Comparison of ENCODE assay signal across 16 cellular contexts in genomic region chr3:66638717-66639116, GRCh38.
A peak's percentile ranks its signal among the peaks of the same experiment; 100 is the strongest.
DNase-seq lines count a peak whose midpoint lies in the region; ATAC-seq and TF ChIP-seq lines count a peak whose summit lies in the region.
"Had no signal": no experiment of that assay in that cellular context is flagged by ENCODE, and none has a peak within 500 bp of the region (broad histone marks: within the 10 kb centered on the region; RNA-seq: fewer than 3 reads in every experiment).

No MANE protein-coding gene starts in this region.

- H3K27me3 Mint-ChIP-seq in activated naive CD4-positive, alpha-beta T cell treated with anti-CD3 and anti-CD28 coated beads for 36 hours (ENCODE audit: low read depth), result no peaks in the 10 kb centered on the region
- H3K27me3 Mint-ChIP-seq in type B pancreatic cell, result peaks cover 6% of the 10 kb centered on the region

- H3K4me3 Mint-ChIP-seq in activated naive CD4-positive, alpha-beta T cell treated with anti-CD3 and anti-CD28 coated beads for 36 hours, result no peak overlapping the region
- no peak overlapping the region for H3K4me3 Mint-ChIP-seq in type B pancreatic cell
- no peak overlapping the region for H3K4me3 Mint-ChIP-seq in stimulated activated effector memory CD8-positive, alpha-beta T cell treated with anti-CD3 and anti-CD28 coated beads, Interleukin-12 subunit alpha, Interleukin-12 subunit beta, amount 100 ng/mL, for 72 hours
- H3K4me3 Mint-ChIP-seq: T-helper 1 cell treated with Interleukin-12 subunit alpha and Interleukin-12 subunit beta and Interleukin-4 antibody, amounts not matched to agents 30 μg/mL and 1 μg/mL, for 36 hours had no signal

- TF ChIP-seq POLR2A in NB4 (IDR thresholded peaks at IDR 0.05; ENCODE audit: extremely low read depth, insufficient read length), result no peak

- CTCF ChIA-PET in activated naive CD4-positive, alpha-beta T cell treated with anti-CD3 and anti-CD28 coated beads for 36 hours (lab: Charles Lee), result interaction anchor here (0.6 kb wide), 2 partner anchors 137 to 165 kb away, joined by 4 to 9 read pairs; no protein-coding TSS in a partner anchor

- H3K4me3 ChIP-seq in NB4 (ENCODE audit: low read depth, low read length) (no peak overlapping the region), choroid plexus epithelial cell (ENCODE audit: low read depth, low read length) (no peak overlapping the region)
- H3K4me3 ChIP-seq: A549, spleen, upper lobe of left lung had no signal

- no peaks in the 10 kb centered on the region for H3K9me3 Mint-ChIP-seq in activated naive CD4-positive, alpha-beta T cell treated with anti-CD3 and anti-CD28 coated beads for 36 hours
- no peaks in the 10 kb centered on the region for H3K9me3 Mint-ChIP-seq in activated naive CD4-positive, alpha-beta T cell treated with anti-CD3 and anti-CD28 coated beads, Interleukin-2, amount 50 U/mL, for 72 hours
- H3K9me3 Mint-ChIP-seq in type B pancreatic cell, result peaks cover 6% of the 10 kb centered on the region
- H3K9me3 Mint-ChIP-seq in stimulated activated effector memory CD8-positive, alpha-beta T cell treated with anti-CD3 and anti-CD28 coated beads, Interleukin-12 subunit alpha, Interleukin-12 subunit beta, amount 100 ng/mL, for 72 hours, result no peaks in the 10 kb centered on the region
- H3K9me3 Mint-ChIP-seq: T-helper 1 cell treated with Interleukin-12 subunit alpha and Interleukin-12 subunit beta and Interleukin-4 antibody, amounts not matched to agents 30 μg/mL and 1 μg/mL, for 36 hours had no signal

- ATAC-seq in activated naive CD4-positive, alpha-beta T cell treated with anti-CD3 and anti-CD28 coated beads, Interleukin-2, amount 50 U/mL, for 72 hours, result no peak
- ATAC-seq in stimulated activated effector memory CD8-positive, alpha-beta T cell treated with anti-CD3 and anti-CD28 coated beads, Interleukin-12 subunit alpha, Interleukin-12 subunit beta, amount 100 ng/mL, for 72 hours, result no peak
- ATAC-seq in HG03469 (IDR thresholded peaks at IDR 0.05; ENCODE audit: unreplicated experiment), result no peak
- ATAC-seq: A549, left colon had no signal

- H3K36me3 Mint-ChIP-seq in activated naive CD4-positive, alpha-beta T cell treated with anti-CD3 and anti-CD28 coated beads for 36 hours (ENCODE audit: low read depth), result no peaks in the 10 kb centered on the region
- H3K36me3 Mint-ChIP-seq in activated naive CD4-positive, alpha-beta T cell treated with anti-CD3 and anti-CD28 coated beads, Interleukin-2, amount 50 U/mL, for 72 hours, result no peaks in the 10 kb centered on the region
- H3K36me3 Mint-ChIP-seq in type B pancreatic cell, result no peaks in the 10 kb centered on the region
- H3K36me3 Mint-ChIP-seq in stimulated activated effector memory CD8-positive, alpha-beta T cell treated with anti-CD3 and anti-CD28 coated beads, Interleukin-12 subunit alpha, Interleukin-12 subunit beta, amount 100 ng/mL, for 72 hours, result no peaks in the 10 kb centered on the region

- intact Hi-C loops in activated naive CD4-positive, alpha-beta T cell treated with anti-CD3 and anti-CD28 coated beads for 36 hours (cut with micrococcal nuclease), result no loop called here

- in situ Hi-C loops in GM13977 (cut with MboI; ENCODE audit: low pct_unique_long_range_greater_than_20kb, low sequenced_read_pairs, unreplicated experiment), result no loop called here

- peaks cover 8% of the 10 kb centered on the region for H3K4me1 Mint-ChIP-seq in activated naive CD4-positive, alpha-beta T cell treated with anti-CD3 and anti-CD28 coated beads for 36 hours (ENCODE audit: low read depth)
- H3K4me1 Mint-ChIP-seq in type B pancreatic cell (ENCODE audit: unreplicated experiment), result peaks cover 30% of the 10 kb centered on the region
- H3K4me1 Mint-ChIP-seq in stimulated activated effector memory CD8-positive, alpha-beta T cell treated with anti-CD3 and anti-CD28 coated beads, Interleukin-12 subunit alpha, Interleukin-12 subunit beta, amount 100 ng/mL, for 72 hours, result no peaks in the 10 kb centered on the region

- no peak overlapping the region for H3K27ac Mint-ChIP-seq in activated naive CD4-positive, alpha-beta T cell treated with anti-CD3 and anti-CD28 coated beads for 36 hours
- H3K27ac Mint-ChIP-seq in activated naive CD4-positive, alpha-beta T cell treated with anti-CD3 and anti-CD28 coated beads, Interleukin-2, amount 50 U/mL, for 72 hours, result no peak overlapping the region
- H3K27ac Mint-ChIP-seq in type B pancreatic cell, result no peak overlapping the region
- no peak overlapping the region for H3K27ac Mint-ChIP-seq in stimulated activated effector memory CD8-positive, alpha-beta T cell treated with anti-CD3 and anti-CD28 coated beads, Interleukin-12 subunit alpha, Interleukin-12 subunit beta, amount 100 ng/mL, for 72 hours
- H3K27ac Mint-ChIP-seq: T-helper 1 cell treated with Interleukin-12 subunit alpha and Interleukin-12 subunit beta and Interleukin-4 antibody, amounts not matched to agents 30 μg/mL and 1 μg/mL, for 36 hours had no signal

- DNase-seq in activated naive CD4-positive, alpha-beta T cell treated with anti-CD3 and anti-CD28 coated beads for 36 hours, result peak; percentile 7
- DNase-seq in activated naive CD4-positive, alpha-beta T cell treated with anti-CD3 and anti-CD28 coated beads, Interleukin-2, amount 50 U/mL, for 72 hours (ENCODE audit: low spot score in 2 of 2), result no peak
- DNase-seq in NB4 (ENCODE audit: low read depth) (peak; percentile 45), choroid plexus epithelial cell (ENCODE audit: low read depth) (peak; percentile 12), type B pancreatic cell (ENCODE audit: extremely low spot score, unreplicated experiment) (no peak), GM13977 (ENCODE audit: low spot score) (no peak)
- no peak for DNase-seq in stimulated activated effector memory CD8-positive, alpha-beta T cell treated with anti-CD3 and anti-CD28 coated beads, Interleukin-12 subunit alpha, Interleukin-12 subunit beta, amount 100 ng/mL, for 72 hours (ENCODE audit: low spot score in 2 of 2)
- DNase-seq: activated naive CD4-positive, alpha-beta T cell treated with anti-CD3 and anti-CD28 coated beads, Interleukin-2, amount 50 U/mL, for 16 hours; DMS153; left colon; NCI-H1417 treated with DMSO at 0.1 percent for 48 hours; spleen; upper lobe of left lung had no signal

- TF ChIP-seq CTCF in NB4 (IDR thresholded peaks at IDR 0.05; ENCODE audit: low read depth, low read length) (peak; percentile 5), choroid plexus epithelial cell (conservative IDR thresholded peaks at IDR 0.05; ENCODE audit: low read depth, low read length) (peak; percentile 30), type B pancreatic cell (conservative IDR thresholded peaks at IDR 0.05) (peak; percentile 53), GM13977 (IDR thresholded peaks at IDR 0.05; ENCODE audit: extremely low read depth, insufficient read depth, missing control alignments) (no peak)

Comparison
In these comparisons a context has a peak if more than half of its experiments do, and no peak if none do; other contexts are left out.
1. DNase-seq: peak in activated naive CD4-positive, alpha-beta T cell treated with anti-CD3 and anti-CD28 coated beads for 36 hours (single experiment), NB4 (single experiment) and choroid plexus epithelial cell (single experiment); none in activated naive CD4-positive, alpha-beta T cell treated with anti-CD3 and anti-CD28 coated beads, Interleukin-2, amount 50 U/mL, for 72 hours (0 of 2), type B pancreatic cell (single experiment), stimulated activated effector memory CD8-positive, alpha-beta T cell treated with anti-CD3 and anti-CD28 coated beads, Interleukin-12 subunit alpha, Interleukin-12 subunit beta, amount 100 ng/mL, for 72 hours (0 of 2) and GM13977 (single experiment).